Comparison of ENCODE assay signal across 15 cellular contexts in genomic region chr11:123086315-123086714, GRCh38. TPM values are rescaled to one million over a fixed set of nuclear protein-coding genes. Genes with fewer than 3 reads are reported as not detected.
DNase-seq lines count a peak whose midpoint lies in the region; ATAC-seq and TF ChIP-seq lines count a peak whose summit lies in the region.
"Had no signal": no experiment of that assay in that cellular context is flagged by ENCODE, and none has a peak within 500 bp of the region (broad histone marks: within the 10 kb centered on the region; RNA-seq: fewer than 3 reads in every experiment).

No MANE protein-coding gene starts in this region.

- no peak overlapping the region for H2BK20ac ChIP-seq in IMR-90 (ENCODE audit: low read depth, low read length)

- no peaks in the 10 kb centered on the region for H3K27me3 ChIP-seq in IMR-90 (ENCODE audit: control insufficient read depth, insufficient read depth, low read length)
- H3K27me3 ChIP-seq in osteoblast (ENCODE audit: insufficient read depth, low read length): no peaks in the 10 kb centered on the region
- H3K27me3 ChIP-seq: Peyer's patch, upper lobe of left lung had no signal

- H3K27ac Mint-ChIP-seq in activated T-cell treated with anti-CD3 and anti-CD28 coated beads, Interleukin-2, amount 50 U/mL, for 72 hours: peak overlapping the region; percentile 79
- H3K27ac Mint-ChIP-seq in activated T-helper 1 cell treated with anti-CD3 and anti-CD28 coated beads, Interleukin-12 subunit alpha, Interleukin-12 subunit beta, Interleukin-2, Interleukin-4 antibody, amounts not matched to agents 30 ng/mL and 10 ng/mL and 1 ng/mL, durations not matched to agents 14 hours and 24 hours and 36 hours: peak overlapping the region; percentile 90
- H3K27ac Mint-ChIP-seq: progenitor cell of endocrine pancreas had no signal

- TF ChIP-seq CTCF in IMR-90 (conservative IDR thresholded peaks at IDR 0.05; ENCODE audit: low read depth, low read length) (no peak), osteoblast (IDR thresholded peaks at IDR 0.05; ENCODE audit: extremely low read depth, low read depth, low read length) (no peak)

- intact Hi-C loops in IMR-90 (cut with micrococcal nuclease): no loop called here
- intact Hi-C loops in activated T-helper 1 cell treated with anti-CD3 and anti-CD28 coated beads, Interleukin-12 subunit alpha, Interleukin-12 subunit beta, Interleukin-2, Interleukin-4 antibody, amounts not matched to agents 30 ng/mL and 10 ng/mL and 1 ng/mL, durations not matched to agents 14 hours and 24 hours and 36 hours (cut with micrococcal nuclease): no loop called here

- TF ChIP-seq RAD21 in IMR-90 (IDR thresholded peaks at IDR 0.05; ENCODE audit: low read length): no peak

- no peak overlapping the region for H2AK5ac ChIP-seq in IMR-90 (ENCODE audit: low read depth, low read length)

- H2BK5ac ChIP-seq in IMR-90 (ENCODE audit: low read depth, low read length, poor library complexity, severe bottlenecking): no peak overlapping the region

- TF ChIP-seq POLR2A in IMR-90 (IDR thresholded peaks at IDR 0.05; ENCODE audit: low read depth, low read length): no peak

- H3K9me3 Mint-ChIP-seq in activated T-cell treated with anti-CD3 and anti-CD28 coated beads, Interleukin-2, amount 50 U/mL, for 72 hours: no peaks in the 10 kb centered on the region
- H3K9me3 Mint-ChIP-seq in activated T-helper 1 cell treated with anti-CD3 and anti-CD28 coated beads, Interleukin-12 subunit alpha, Interleukin-12 subunit beta, Interleukin-2, Interleukin-4 antibody, amounts not matched to agents 30 ng/mL and 10 ng/mL and 1 ng/mL, durations not matched to agents 14 hours and 24 hours and 36 hours: peaks cover 2% of the 10 kb centered on the region

- no peak overlapping the region for H4K91ac ChIP-seq in IMR-90 (ENCODE audit: insufficient read depth, low read depth, low read length)

- peaks cover 6 to 9% of the 10 kb centered on the region in 2 donors for H3K36me3 Mint-ChIP-seq in activated T-cell treated with anti-CD3 and anti-CD28 coated beads, Interleukin-2, amount 50 U/mL, for 72 hours (ENCODE audit: insufficient read depth in 2 of 2)
- peaks cover 4% of the 10 kb centered on the region for H3K36me3 Mint-ChIP-seq in activated T-helper 1 cell treated with anti-CD3 and anti-CD28 coated beads, Interleukin-12 subunit alpha, Interleukin-12 subunit beta, Interleukin-2, Interleukin-4 antibody, amounts not matched to agents 30 ng/mL and 10 ng/mL and 1 ng/mL, durations not matched to agents 14 hours and 24 hours and 36 hours (ENCODE audit: low read depth)

- no peak overlapping the region for H3K56ac ChIP-seq in IMR-90 (ENCODE audit: extremely low read depth, insufficient read depth, low read length)

- POLR2A ChIA-PET in IMR-90 (lab: Charles Lee; ENCODE audit: unreplicated experiment): interaction anchor here (0.6 kb wide), 1 partner anchor 24 kb away, joined by 4 read pairs; the partner anchor contains the start of gene HSPA8

- H4K20me1 ChIP-seq in IMR-90 (ENCODE audit: insufficient read depth, low read length): peaks cover 12% of the 10 kb centered on the region
- peaks cover 19% of the 10 kb centered on the region for H4K20me1 ChIP-seq in osteoblast (ENCODE audit: insufficient read depth, low read length)

- H3K4me3 ChIP-seq in IMR-90 (ENCODE audit: insufficient read depth, low read depth, low read length) (no peak overlapping the region), osteoblast (ENCODE audit: insufficient read depth, low read length) (no peak overlapping the region)
- H3K4me3 ChIP-seq: GM12878, Peyer's patch, upper lobe of left lung had no signal

- in situ Hi-C loops in IMR-90 (cut with MboI; ENCODE audit: low sequenced_read_pairs): no loop called here

- H2AK9ac ChIP-seq in IMR-90 (replicated peaks; ENCODE audit: low read depth, low read length, poor library complexity): no peak overlapping the region

- H3K79me2 ChIP-seq in osteoblast (ENCODE audit: insufficient read depth, low read length): peaks cover 52% of the 10 kb centered on the region

- dilution Hi-C loops in IMR-90 (cut with HindIII; ENCODE audit: low sequenced_read_pairs, unreplicated experiment): no loop called here

- H3K4me1 Mint-ChIP-seq in activated T-cell treated with anti-CD3 and anti-CD28 coated beads, Interleukin-2, amount 50 U/mL, for 72 hours (ENCODE audit: low read depth): peaks cover 60% of the 10 kb centered on the region
- peaks cover 50% of the 10 kb centered on the region for H3K4me1 Mint-ChIP-seq in activated T-helper 1 cell treated with anti-CD3 and anti-CD28 coated beads, Interleukin-12 subunit alpha, Interleukin-12 subunit beta, Interleukin-2, Interleukin-4 antibody, amounts not matched to agents 30 ng/mL and 10 ng/mL and 1 ng/mL, durations not matched to agents 14 hours and 24 hours and 36 hours (ENCODE audit: low read depth)

- H3K27me3 Mint-ChIP-seq in activated T-cell treated with anti-CD3 and anti-CD28 coated beads, Interleukin-2, amount 50 U/mL, for 72 hours (ENCODE audit: low read depth): no peaks in the 10 kb centered on the region
- no peaks in the 10 kb centered on the region for H3K27me3 Mint-ChIP-seq in activated T-helper 1 cell treated with anti-CD3 and anti-CD28 coated beads, Interleukin-12 subunit alpha, Interleukin-12 subunit beta, Interleukin-2, Interleukin-4 antibody, amounts not matched to agents 30 ng/mL and 10 ng/mL and 1 ng/mL, durations not matched to agents 14 hours and 24 hours and 36 hours (ENCODE audit: insufficient read depth)
- H3K27me3 Mint-ChIP-seq: progenitor cell of endocrine pancreas had no signal

- CTCF ChIA-PET in IMR-90 (lab: Yijun Ruan, JAX): interaction anchor here (0.7 to 1.0 kb wide), 2 partner anchors 17 to 175 kb away, joined by 3 to 5 read pairs; no protein-coding TSS in a partner anchor

- H3K4me2 ChIP-seq in IMR-90 (ENCODE audit: low read depth, low read length) (no peak overlapping the region), osteoblast (ENCODE audit: insufficient read depth, low read length) (no peak overlapping the region)

- no peak overlapping the region for H2BK15ac ChIP-seq in IMR-90 (ENCODE audit: low read depth, low read length)

- H3K27ac ChIP-seq in IMR-90 (ENCODE audit: insufficient read depth, low read length) (no peak overlapping the region), osteoblast (ENCODE audit: low read depth, low read length) (peak overlapping the region; percentile 0)
- H3K27ac ChIP-seq: upper lobe of left lung had no signal

- H3K4me3 Mint-ChIP-seq in activated T-cell treated with anti-CD3 and anti-CD28 coated beads, Interleukin-2, amount 50 U/mL, for 72 hours: peak overlapping the region in 1 of 2 donors; percentile 44
- peak overlapping the region; percentile 54 for H3K4me3 Mint-ChIP-seq in activated T-helper 1 cell treated with anti-CD3 and anti-CD28 coated beads, Interleukin-12 subunit alpha, Interleukin-12 subunit beta, Interleukin-2, Interleukin-4 antibody, amounts not matched to agents 30 ng/mL and 10 ng/mL and 1 ng/mL, durations not matched to agents 14 hours and 24 hours and 36 hours

- H3K9ac ChIP-seq in IMR-90 (ENCODE audit: low read depth, low read length): no peak overlapping the region

- no peak overlapping the region for H2AFZ ChIP-seq in IMR-90 (replicated peaks; ENCODE audit: low read length, poor library complexity)
- no peak overlapping the region for H2AFZ ChIP-seq in osteoblast (ENCODE audit: low read length)

- DNase-seq in activated T-cell treated with anti-CD3 and anti-CD28 coated beads, Interleukin-2, amount 50 U/mL, for 72 hours: no peak
- no peak for DNase-seq in activated T-cell treated with anti-CD3 and anti-CD28 coated beads, Interleukin-2, amount 50 U/mL, for 1 hour
- DNase-seq in IMR-90: no peak
- no peak for DNase-seq in activated T-helper 1 cell treated with anti-CD3 and anti-CD28 coated beads, Interleukin-12 subunit alpha, Interleukin-12 subunit beta, Interleukin-2, Interleukin-4 antibody, amounts not matched to agents 30 ng/mL and 10 ng/mL and 1 ng/mL, durations not matched to agents 14 hours and 24 hours and 36 hours (ENCODE audit: low spot score)
- DNase-seq in osteoblast (ENCODE audit: insufficient read length, low spot score, missing footprints): no peak
- DNase-seq in iPS-NIHi7 (ENCODE audit: extremely low spot score): no peak
- DNase-seq: anterior cingulate cortex, DMS79 treated with DMSO at 0.1 percent for 48 hours, mesenchymal stem cell, Peyer's patch, upper lobe of left lung had no signal

- WGBS in IMR-90 (ENCODE audit: extremely low coverage in 2 of 2, insufficient read length in 1 of 2), 2 experiments: 80% methylated on average over 1 of the region's 1 CpG; no CpG with 5 or more reads in 1 of the 2 experiments

- no peaks in the 10 kb centered on the region for H3K9me3 ChIP-seq in IMR-90 (ENCODE audit: control insufficient read depth, insufficient read depth, low read length)
- H3K9me3 ChIP-seq in osteoblast (ENCODE audit: low read depth, low read length): no peaks in the 10 kb centered on the region
- H3K9me3 ChIP-seq: Peyer's patch, upper lobe of left lung had no signal

- H3K14ac ChIP-seq in IMR-90 (replicated peaks; ENCODE audit: low read depth, low read length): no peak overlapping the region

- peaks cover 5% of the 10 kb centered on the region for H3K4me1 ChIP-seq in IMR-90 (ENCODE audit: control insufficient read depth, insufficient read depth, low read length)
- H3K4me1 ChIP-seq in osteoblast (ENCODE audit: insufficient read depth, low read length): peaks cover 16% of the 10 kb centered on the region

- peaks cover 46% of the 10 kb centered on the region for H3K36me3 ChIP-seq in IMR-90 (ENCODE audit: control insufficient read depth, insufficient read depth, low read length)
- H3K36me3 ChIP-seq in osteoblast (ENCODE audit: insufficient read depth, low read length): peaks cover 58% of the 10 kb centered on the region
- H3K36me3 ChIP-seq: Peyer's patch, upper lobe of left lung had no signal

- H3K18ac ChIP-seq in IMR-90 (ENCODE audit: low read depth, low read length): no peak overlapping the region

- H2BK120ac ChIP-seq in IMR-90 (ENCODE audit: low read depth, low read length): no peak overlapping the region

- H3K4ac ChIP-seq in IMR-90 (ENCODE audit: low read depth, low read length): no peak overlapping the region

- H3K79me1 ChIP-seq in IMR-90 (ENCODE audit: low read depth in 1 of 2, low read length in 2 of 2): peaks cover 22 to 48% of the 10 kb centered on the region in 2 experiments

- no TSS peak for BruUV-seq in IMR-90 (replicated peaks; lab: Mats Ljungman, UMichigan)

- peaks cover 6% of the 10 kb centered on the region for H3K9me1 ChIP-seq in IMR-90 (ENCODE audit: insufficient read depth, low read length)

- no peak overlapping the region for H4K5ac ChIP-seq in IMR-90 (ENCODE audit: low read depth, low read length)

- H4K8ac ChIP-seq in IMR-90 (ENCODE audit: low read depth in 2 of 2, low read length in 2 of 2): no peak overlapping the region

- ATAC-seq in activated T-cell treated with anti-CD3 and anti-CD28 coated beads, Interleukin-2, amount 50 U/mL, for 72 hours (replicated peaks in 1 of 2): no peak
- ATAC-seq in IMR-90 (ENCODE audit: low read depth): no peak
- ATAC-seq in HG03354 (IDR thresholded peaks at IDR 0.05; ENCODE audit: poor library complexity, severe bottlenecking, unreplicated experiment): no peak
- ATAC-seq in GM19328 (IDR thresholded peaks at IDR 0.05; ENCODE audit: unreplicated experiment): no peak
- ATAC-seq: GM12878 had no signal

- 0 out of 2 replicates have a peak overlapping the region, but pooled peaks have one; percentile 32 for H3K23ac ChIP-seq in IMR-90 (ENCODE audit: low read depth, low read length)

RNA-seq across cellular contexts. Expression of gene HSPA8, which starts 24.4 kb away (rescaled TPM):
- total RNA-seq in activated T-cell treated with anti-CD3 and anti-CD28 coated beads, Interleukin-2, amount 50 U/mL, for 72 hours: 1,000 to 10,000 TPM; 1,108 to 1,228 TPM
- total RNA-seq in IMR-90 (2012; rRNA removed) (4,053 and 4,346 TPM in 2 replicates), osteoblast (2,226 and 2,227 TPM in 2 replicates)
- 2,309 and 2,607 TPM in 2 replicates for polyA plus RNA-seq in IMR-90 (2012; rRNA removed)
- 891 and 1,297 TPM in 2 replicates for polyA plus RNA-seq in IMR-90 (2012; cell fraction: cytosol; rRNA removed)
- 378 and 1,026 TPM in 2 replicates for polyA plus RNA-seq in IMR-90 (2012; cell fraction: nucleus; rRNA removed; ENCODE audit: low replicate concordance)
- 4,132 and 4,214 TPM in 2 replicates for total RNA-seq in activated T-helper 1 cell treated with anti-CD3 and anti-CD28 coated beads, Interleukin-12 subunit alpha, Interleukin-12 subunit beta, Interleukin-2, Interleukin-4 antibody, amounts not matched to agents 30 ng/mL and 10 ng/mL and 1 ng/mL, durations not matched to agents 14 hours and 24 hours and 36 hours
